In the genomic region with DNA sequence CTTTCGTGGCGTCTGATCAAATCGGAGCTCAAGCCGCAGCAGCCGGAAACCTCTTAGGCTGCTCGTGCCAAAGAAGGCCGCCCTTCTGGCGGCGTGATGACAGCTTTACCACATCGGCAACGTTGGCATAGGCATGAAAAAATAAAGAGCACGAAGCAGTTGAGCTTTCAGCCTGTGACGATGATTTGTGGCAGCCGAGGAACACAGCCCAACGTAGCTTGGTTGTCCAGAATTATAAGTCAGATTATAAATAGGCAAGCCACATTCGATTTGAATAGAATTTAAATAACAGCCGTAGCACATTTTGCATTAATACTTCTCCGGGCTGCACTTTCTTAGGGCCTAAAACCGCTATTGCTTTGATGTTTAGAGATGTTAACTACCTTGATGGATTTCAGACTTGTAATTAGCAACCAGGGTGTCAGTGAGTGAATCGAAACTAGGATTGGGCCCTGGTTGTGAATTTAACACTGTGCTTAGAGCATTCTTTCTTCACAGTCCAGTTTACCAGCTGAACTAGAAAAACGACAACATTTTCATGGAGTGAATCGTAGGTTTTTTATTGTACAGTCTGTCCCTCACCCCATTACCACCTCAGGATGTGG, we compare ENCODE assay signal across 8 cellular contexts. TPM values are rescaled to one million over a fixed set of nuclear protein-coding genes. Genes with fewer than 3 reads are reported as not detected.
DNase-seq lines count a peak whose midpoint lies in the region; ATAC-seq and TF ChIP-seq lines count a peak whose summit lies in the region.

No MANE protein-coding gene starts in this region.

- H3K27ac ChIP-seq in CD4-positive, CD25-positive, alpha-beta regulatory T cell (ENCODE audit: insufficient read depth, low read length, poor library complexity, severe bottlenecking) = peak overlapping the region; percentile 100
- peak overlapping the region; percentile 97 to 100 (median 100) for H3K27ac ChIP-seq in stomach

- H3K4me3 ChIP-seq in CD4-positive, CD25-positive, alpha-beta regulatory T cell (ENCODE audit: low read depth, low read length) = peak overlapping the region; percentile 95
- peak overlapping the region; percentile 99 for H3K4me3 ChIP-seq in Jurkat, Clone E6-1 (ENCODE audit: low read length)
- H3K4me3 ChIP-seq in fibroblast of pulmonary artery (replicated peaks; ENCODE audit: low read depth, low read length) (peak overlapping the region; percentile 100), stomach (peak overlapping the region; percentile 63 to 99 (median 85))

- TF ChIP-seq CTCF in fibroblast of pulmonary artery (IDR thresholded peaks at IDR 0.05; ENCODE audit: low read length, missing control alignments) (no peak), neural crest cell (conservative IDR thresholded peaks at IDR 0.05) (no peak), stomach (IDR thresholded peaks at IDR 0.05) (no peak)

- TF ChIP-seq POLR2A in stomach (IDR thresholded peaks at IDR 0.05) = no peak

- TF ChIP-seq EP300 in stomach (IDR thresholded peaks at IDR 0.05) = no peak

- intact Hi-C loops in stomach (cut with DNase I; ENCODE audit: low total_unique reads) = no loop called here

- H3K4me1 Mint-ChIP-seq in CD4-positive, CD25-positive, alpha-beta regulatory T cell = peaks cover 9 to 48% (median 31%) of the 10 kb centered on the region in 4 donors
- peaks cover 10% of the 10 kb centered on the region for H3K4me1 Mint-ChIP-seq in activated T-helper 17 cell treated with anti-CD3 and anti-CD28 coated beads, Interleukin-2, amount 50 U/mL, for 72 hours
- H3K4me1 Mint-ChIP-seq in neural crest cell = peaks cover 43% of the 10 kb centered on the region

- peak overlapping the region; percentile 92 to 100 (median 96) for H3K4me3 Mint-ChIP-seq in CD4-positive, CD25-positive, alpha-beta regulatory T cell
- peak overlapping the region; percentile 99 for H3K4me3 Mint-ChIP-seq in activated T-helper 17 cell treated with anti-CD3 and anti-CD28 coated beads, Interleukin-2, amount 50 U/mL, for 72 hours
- peak overlapping the region; percentile 100 for H3K4me3 Mint-ChIP-seq in neural crest cell

- no peaks in the 10 kb centered on the region for H3K36me3 ChIP-seq in CD4-positive, CD25-positive, alpha-beta regulatory T cell (ENCODE audit: control insufficient read depth, insufficient read depth, low read length)
- H3K36me3 ChIP-seq in stomach = no peaks in the 10 kb centered on the region

- DNase-seq in CD4-positive, CD25-positive, alpha-beta regulatory T cell = peak; percentile 79 to 94 (median 91)
- peak; percentile 92 for DNase-seq in Jurkat, Clone E6-1 (ENCODE audit: low read depth, low spot score)
- DNase-seq in RPMI7951 (ENCODE audit: low read depth) (peak; percentile 93), fibroblast of pulmonary artery (ENCODE audit: low read depth) (peak; percentile 92), neural crest cell (ENCODE audit: low read depth, low spot score) (no peak), stomach (peak; percentile 78)

- peaks cover 17% of the 10 kb centered on the region for H3K27me3 Mint-ChIP-seq in CD4-positive, CD25-positive, alpha-beta regulatory T cell
- no peaks in the 10 kb centered on the region for H3K27me3 Mint-ChIP-seq in activated T-helper 17 cell treated with anti-CD3 and anti-CD28 coated beads, Interleukin-2, amount 50 U/mL, for 72 hours
- H3K27me3 Mint-ChIP-seq in neural crest cell (ENCODE audit: low read depth) = peaks cover 8% of the 10 kb centered on the region

- H3K27me3 ChIP-seq in CD4-positive, CD25-positive, alpha-beta regulatory T cell (ENCODE audit: control insufficient read depth, insufficient read depth, low read length) = no peaks in the 10 kb centered on the region
- no peaks in the 10 kb centered on the region for H3K27me3 ChIP-seq in stomach

- WGBS in stomach, 5 donors = 1 to 3% (median 2%) methylated on average over 17 to 22 of the region's 22 CpGs

- peaks cover 20% of the 10 kb centered on the region for H3K36me3 Mint-ChIP-seq in CD4-positive, CD25-positive, alpha-beta regulatory T cell
- peaks cover 51% of the 10 kb centered on the region for H3K36me3 Mint-ChIP-seq in activated T-helper 17 cell treated with anti-CD3 and anti-CD28 coated beads, Interleukin-2, amount 50 U/mL, for 72 hours (ENCODE audit: low read depth)
- peaks cover 3% of the 10 kb centered on the region for H3K36me3 Mint-ChIP-seq in neural crest cell (ENCODE audit: low read depth)

- H3K4me1 ChIP-seq in CD4-positive, CD25-positive, alpha-beta regulatory T cell (ENCODE audit: control insufficient read depth, insufficient read depth, low read length, poor library complexity, severe bottlenecking) = peaks cover 45% of the 10 kb centered on the region
- H3K4me1 ChIP-seq in stomach = peaks cover 30 to 46% (median 40%) of the 10 kb centered on the region in 4 donors

- H3K9me3 ChIP-seq in CD4-positive, CD25-positive, alpha-beta regulatory T cell (ENCODE audit: control insufficient read depth in 2 of 2, low read length in 2 of 2) = no peaks in the 10 kb centered on the region
- no peaks in the 10 kb centered on the region for H3K9me3 ChIP-seq in stomach

- H3K27ac Mint-ChIP-seq in CD4-positive, CD25-positive, alpha-beta regulatory T cell = peak overlapping the region; percentile 100
- peak overlapping the region; percentile 100 for H3K27ac Mint-ChIP-seq in activated T-helper 17 cell treated with anti-CD3 and anti-CD28 coated beads, Interleukin-2, amount 50 U/mL, for 72 hours
- peak overlapping the region; percentile 100 for H3K27ac Mint-ChIP-seq in neural crest cell (ENCODE audit: unreplicated experiment)

- ATAC-seq in CD4-positive, CD25-positive, alpha-beta regulatory T cell (ENCODE audit: low read depth in 2 of 2) = peak; percentile 49 to 54
- ATAC-seq in GM21423 (IDR thresholded peaks at IDR 0.05; ENCODE audit: unreplicated experiment) = peak; percentile 24
- peak; percentile 56 for ATAC-seq in activated T-helper 17 cell treated with anti-CD3 and anti-CD28 coated beads, Interleukin-2, amount 50 U/mL, for 72 hours (replicated peaks)

- peaks cover 0 to 3% (median 0%) of the 10 kb centered on the region in 7 donors for H3K9me3 Mint-ChIP-seq in CD4-positive, CD25-positive, alpha-beta regulatory T cell
- H3K9me3 Mint-ChIP-seq in activated T-helper 17 cell treated with anti-CD3 and anti-CD28 coated beads, Interleukin-2, amount 50 U/mL, for 72 hours = no peaks in the 10 kb centered on the region
- H3K9me3 Mint-ChIP-seq in neural crest cell = no peaks in the 10 kb centered on the region

RNA-seq across cellular contexts. Expression of a gene that starts 0.9 kb away (rescaled TPM):
- 429 TPM for total RNA-seq in CD4-positive, CD25-positive, alpha-beta regulatory T cell
- 100 to 1,000 TPM in 2 of 4 donors, 10 to 100 TPM in 2; 80.5 to 112 (median 97.3) TPM for polyA plus RNA-seq in CD4-positive, CD25-positive, alpha-beta regulatory T cell
- polyA plus RNA-seq in Jurkat, Clone E6-1 (2012; ENCODE audit: insufficient read depth, insufficient read length) = 112 TPM
- 75.3 and 83.0 TPM in 2 replicates for total RNA-seq in RPMI7951 (2014; rRNA removed; shearing (Covaris generic))
- total RNA-seq in activated T-helper 17 cell treated with anti-CD3 and anti-CD28 coated beads, Interleukin-2, amount 50 U/mL, for 72 hours = 100 to 1,000 TPM; 138 to 191 TPM
- total RNA-seq in neural crest cell (253 and 266 TPM in 2 replicates), stomach (100 to 1,000 TPM; 137 to 294 (median 172) TPM)
- 10 to 100 TPM; 12.8 to 17.7 (median 16.2) TPM for polyA plus RNA-seq in stomach

RNA-seq across cellular contexts. Expression of a gene that starts 40.4 kb away (rescaled TPM):
- 3.7 TPM for total RNA-seq in CD4-positive, CD25-positive, alpha-beta regulatory T cell
- 1 to 10 TPM; 1.0 to 2.0 (median 1.8) TPM for polyA plus RNA-seq in CD4-positive, CD25-positive, alpha-beta regulatory T cell
- 27.4 TPM for polyA plus RNA-seq in Jurkat, Clone E6-1 (2012; ENCODE audit: insufficient read depth, insufficient read length)
- total RNA-seq in RPMI7951 (2014; rRNA removed; shearing (Covaris generic)) = 7.8 and 17.1 TPM in 2 replicates
- total RNA-seq in activated T-helper 17 cell treated with anti-CD3 and anti-CD28 coated beads, Interleukin-2, amount 50 U/mL, for 72 hours = 10 to 100 TPM; 15.3 to 31.0 TPM
- total RNA-seq in neural crest cell = 5.7 and 6.7 TPM in 2 replicates
- 1 to 10 TPM in 2 of 5 donors, not detected in 3; 1.8 to 4.0 TPM for total RNA-seq in stomach
- 1 to 10 TPM; 1.8 to 2.6 (median 2.0) TPM for polyA plus RNA-seq in stomach
